In genomic region chrX:72498782-72499181, GRCh38 we compare ENCODE assay signal across 1 cellular context.
TF ChIP-seq lines count a peak whose summit lies in the region.

No MANE protein-coding gene starts in this region.

TF ChIP-seq in WTC11, 78 proteins besides CTCF, POLR2A, EP300 and RAD21 (continued from another document):
- TF ChIP-seq ZNF138 (CRISPR knock-in tag; conservative IDR thresholded peaks at IDR 0.05): no peak
- TF ChIP-seq NFATC4 (CRISPR knock-in tag; IDR thresholded peaks at IDR 0.05): no peak
- no peak for TF ChIP-seq PREB (CRISPR knock-in tag; IDR thresholded peaks at IDR 0.05; ENCODE audit: borderline replicate concordance)
- TF ChIP-seq PRRX2 (CRISPR knock-in tag; IDR thresholded peaks at IDR 0.05): no peak
- TF ChIP-seq ATF6 (CRISPR knock-in tag; IDR thresholded peaks at IDR 0.05): no peak
- TF ChIP-seq, protein P1, sequence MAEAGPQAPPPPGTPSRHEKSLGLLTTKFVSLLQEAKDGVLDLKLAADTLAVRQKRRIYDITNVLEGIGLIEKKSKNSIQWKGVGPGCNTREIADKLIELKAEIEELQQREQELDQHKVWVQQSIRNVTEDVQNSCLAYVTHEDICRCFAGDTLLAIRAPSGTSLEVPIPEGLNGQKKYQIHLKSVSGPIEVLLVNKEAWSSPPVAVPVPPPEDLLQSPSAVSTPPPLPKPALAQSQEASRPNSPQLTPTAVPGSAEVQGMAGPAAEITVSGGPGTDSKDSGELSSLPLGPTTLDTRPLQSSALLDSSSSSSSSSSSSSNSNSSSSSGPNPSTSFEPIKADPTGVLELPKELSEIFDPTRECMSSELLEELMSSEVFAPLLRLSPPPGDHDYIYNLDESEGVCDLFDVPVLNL (CRISPR knock-in tag; IDR thresholded peaks at IDR 0.05; ENCODE audit: borderline replicate concordance, low read depth): no peak
- TF ChIP-seq IRF2 (CRISPR knock-in tag; IDR thresholded peaks at IDR 0.05; ENCODE audit: borderline replicate concordance, low read depth): no peak
- no peak for TF ChIP-seq ZNF416 (CRISPR knock-in tag; IDR thresholded peaks at IDR 0.05)
